Comparison of ENCODE assay signal across 15 cellular contexts in genomic region chr1:172762087-172762486, GRCh38.
"Had no signal": no experiment of that assay in that cellular context is flagged by ENCODE, and none has a peak within 500 bp of the region (broad histone marks: within the 10 kb centered on the region; RNA-seq: fewer than 3 reads in every experiment).

No MANE protein-coding gene starts in this region.

- H3K27ac ChIP-seq: body of pancreas, heart right ventricle, pancreas, testis, uterus had no signal

- H3K27ac Mint-ChIP-seq: nephron progenitor cell, WTC11 had no signal

- H3K4me3 ChIP-seq: body of pancreas, heart right ventricle, mucosa of descending colon, pancreas, testis, uterus had no signal

- H3K4me3 Mint-ChIP-seq: nephron progenitor cell, WTC11 had no signal

- H3K36me3 ChIP-seq: heart right ventricle, pancreas, uterus had no signal

- H3K4me1 Mint-ChIP-seq: nephron progenitor cell, WTC11 had no signal

- H3K9me3 ChIP-seq: body of pancreas, heart right ventricle, mucosa of descending colon, pancreas, testis, uterus had no signal

- H3K4me1 ChIP-seq: body of pancreas, heart right ventricle, pancreas, testis, uterus had no signal

- H3K9me3 Mint-ChIP-seq: nephron progenitor cell, WTC11 had no signal

- ATAC-seq: body of pancreas, heart right ventricle, left colon, mucosa of descending colon, pancreas, right cardiac atrium, WTC11 had no signal

- DNase-seq: anterior cingulate cortex; body of pancreas; effector CD4-positive, alpha-beta T cell; heart right ventricle; islet precursor cell; left colon; mucosa of descending colon; nephron progenitor cell; pancreas; right cardiac atrium; stimulated activated CD4-positive, alpha-beta T cell treated with anti-CD3 and anti-CD28 coated beads, Interleukin-4, amount 100 ng/mL, for 24 hours; T-helper 1 cell; testis; uterus had no signal

- H3K36me3 Mint-ChIP-seq: WTC11 had no signal

- H3K27me3 ChIP-seq: body of pancreas, pancreas, testis, uterus had no signal
